ENCODE assay signal across 11 cellular contexts in the genomic region with DNA sequence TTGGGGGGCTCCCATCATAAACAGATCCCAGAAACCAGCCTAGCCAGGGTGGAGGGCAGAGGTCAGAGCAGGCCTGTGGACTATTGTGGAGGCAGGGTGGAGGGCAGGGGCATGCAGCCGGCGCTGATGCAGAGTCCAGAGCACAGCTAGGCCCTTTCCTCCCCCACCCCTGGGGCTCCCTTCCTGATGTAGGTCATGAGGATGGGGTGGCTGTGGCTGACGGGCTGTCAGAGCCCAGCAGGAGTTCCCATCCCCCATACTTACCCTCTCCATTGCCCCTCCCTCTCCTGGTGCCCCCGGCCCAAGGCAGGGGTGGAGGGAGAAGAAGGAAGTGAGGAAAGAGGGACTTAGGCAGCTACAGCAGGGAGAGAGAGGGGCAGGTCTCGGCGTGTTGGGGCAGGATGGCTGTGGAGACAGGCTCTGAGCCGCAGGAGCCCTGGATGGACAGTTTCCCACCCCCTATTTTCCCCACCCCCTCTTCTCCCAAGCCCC. TPM values are rescaled to one million over a fixed set of nuclear protein-coding genes. Genes with fewer than 3 reads are reported as not detected.
A peak's percentile ranks its signal among the peaks of the same experiment; 100 is the strongest.
DNase-seq lines count a peak whose midpoint lies in the region; ATAC-seq and TF ChIP-seq lines count a peak whose summit lies in the region.
"Had no signal": no experiment of that assay in that cellular context is flagged by ENCODE, and none has a peak within 500 bp of the region (broad histone marks: within the 10 kb centered on the region; RNA-seq: fewer than 3 reads in every experiment).

No MANE protein-coding gene starts in this region.

- intact Hi-C loops in CD14-positive monocyte (cut with micrococcal nuclease): loop anchor here in 1 of 2 donors (5.0 kb wide), 1 partner anchor 107 kb away; a partner anchor contains a TSS

- H3K4me1 Mint-ChIP-seq in CD14-positive monocyte: peaks cover 93% of the 10 kb centered on the region
- H3K4me1 Mint-ChIP-seq in IgD-negative memory B cell: peaks cover 22 to 26% (median 23%) of the 10 kb centered on the region in 3 donors
- peaks cover 31% of the 10 kb centered on the region for H3K4me1 Mint-ChIP-seq in activated naive CD8-positive, alpha-beta T cell treated with anti-CD3 and anti-CD28 coated beads, Interleukin-2, amount 10 ng/mL, durations not matched to agents 7 days and 5 days

- H2AFZ ChIP-seq in GM23248: no peak overlapping the region

- peak; percentile 85 for DNase-seq in CD14-positive monocyte (ENCODE audit: low spot score)
- no peak for DNase-seq in activated naive CD8-positive, alpha-beta T cell treated with anti-CD3 and anti-CD28 coated beads, Interleukin-2, amount 10 ng/mL, durations not matched to agents 7 days and 5 days
- DNase-seq in stimulated activated naive CD4-positive, alpha-beta T cell (lab: John Stamatoyannopoulos, UW): no peak
- no peak for DNase-seq in activated effector memory CD4-positive, alpha-beta T cell treated with anti-CD3 and anti-CD28 coated beads, Interleukin-2, amount 50 U/mL, for 16 hours
- DNase-seq in GM23248: no peak
- DNase-seq: activated CD4-positive, alpha-beta T cell treated with anti-CD3 and anti-CD28 coated beads for 4 hours; NCI-H1694 treated with DMSO at 0.1 percent for 48 hours had no signal

- H3K79me2 ChIP-seq in GM23248 (ENCODE audit: insufficient read depth): no peaks in the 10 kb centered on the region

- H3F3A ChIP-seq in GM23248 (ENCODE audit: insufficient read depth): peaks cover 51% of the 10 kb centered on the region

- no peak for ATAC-seq in activated naive CD8-positive, alpha-beta T cell treated with anti-CD3 and anti-CD28 coated beads, Interleukin-2, amount 10 ng/mL, durations not matched to agents 7 days and 5 days (ENCODE audit: low read depth)
- no peak for ATAC-seq in GM18498 (IDR thresholded peaks at IDR 0.05; ENCODE audit: unreplicated experiment)

- WGBS in mesodermal cell (ENCODE audit: insufficient coverage in 2 of 2), 2 experiments: no CpG with 5 or more reads among the region's 7 CpGs
- 84 to 91% methylated on average over 4 to 7 of the region's 7 CpGs for WGBS in GM23248 (ENCODE audit: low coverage in 1 of 2, low lambda C conversion rate in 2 of 2, missing lambda C conversion rate in 2 of 2), 2 experiments

- H3K27ac Mint-ChIP-seq in CD14-positive monocyte (peak overlapping the region; percentile 71 to 96 (median 80)), IgD-negative memory B cell (peak overlapping the region in 2 of 3 donors; percentile 10 to 39)
- H3K27ac Mint-ChIP-seq in activated naive CD8-positive, alpha-beta T cell treated with anti-CD3 and anti-CD28 coated beads, Interleukin-2, amount 10 ng/mL, durations not matched to agents 7 days and 5 days: no peak overlapping the region

- no peak overlapping the region for H3K9ac ChIP-seq in GM23248

- H3K9me2 ChIP-seq in GM23248 (ENCODE audit: insufficient read depth): no peaks in the 10 kb centered on the region

- H3K4me2 ChIP-seq in GM23248 (ENCODE audit: unreplicated experiment): no peak overlapping the region

- H3K4me1 ChIP-seq in mesodermal cell (ENCODE audit: control insufficient read depth, insufficient read depth, low read length, poor library complexity, severe bottlenecking): peaks cover 51% of the 10 kb centered on the region
- no peaks in the 10 kb centered on the region for H3K4me1 ChIP-seq in GM23248 (ENCODE audit: insufficient read depth)

- H3K9me3 Mint-ChIP-seq in CD14-positive monocyte (peaks cover 0 to 1% (median 0%) of the 10 kb centered on the region in 7 donors), IgD-negative memory B cell (no peaks in the 10 kb centered on the region)
- no peaks in the 10 kb centered on the region for H3K9me3 Mint-ChIP-seq in activated naive CD8-positive, alpha-beta T cell treated with anti-CD3 and anti-CD28 coated beads, Interleukin-2, amount 10 ng/mL, durations not matched to agents 7 days and 5 days

- no peak for TF ChIP-seq CTCF in CD14-positive monocyte (IDR thresholded peaks at IDR 0.05)

- no peaks in the 10 kb centered on the region for H3K27me3 ChIP-seq in GM23248 (replicated peaks; ENCODE audit: insufficient read depth)

- H3K36me3 Mint-ChIP-seq in CD14-positive monocyte (peaks cover 20 to 40% of the 10 kb centered on the region in 2 donors), IgD-negative memory B cell (no peaks in the 10 kb centered on the region)
- H3K36me3 Mint-ChIP-seq in activated naive CD8-positive, alpha-beta T cell treated with anti-CD3 and anti-CD28 coated beads, Interleukin-2, amount 10 ng/mL, durations not matched to agents 7 days and 5 days: peaks cover 3% of the 10 kb centered on the region

- H3K4me3 Mint-ChIP-seq in CD14-positive monocyte (peak overlapping the region; percentile 82), IgD-negative memory B cell (peak overlapping the region in 2 of 4 donors; percentile 31 to 77)
- H3K4me3 Mint-ChIP-seq in activated naive CD8-positive, alpha-beta T cell treated with anti-CD3 and anti-CD28 coated beads, Interleukin-2, amount 10 ng/mL, durations not matched to agents 7 days and 5 days: peak overlapping the region; percentile 40

- H3K36me3 ChIP-seq in mesodermal cell (ENCODE audit: control insufficient read depth, insufficient read depth, low read length): peaks cover 27% of the 10 kb centered on the region
- peaks cover 18% of the 10 kb centered on the region for H3K36me3 ChIP-seq in GM23248 (ENCODE audit: low read depth)

- peaks cover 0 to 7% (median 2%) of the 10 kb centered on the region in 3 donors for H3K27me3 Mint-ChIP-seq in CD14-positive monocyte (ENCODE audit: low read depth in 3 of 3)
- H3K27me3 Mint-ChIP-seq in IgD-negative memory B cell: no peaks in the 10 kb centered on the region
- H3K27me3 Mint-ChIP-seq in activated naive CD8-positive, alpha-beta T cell treated with anti-CD3 and anti-CD28 coated beads, Interleukin-2, amount 10 ng/mL, durations not matched to agents 7 days and 5 days: no peaks in the 10 kb centered on the region

- H3K9me3 ChIP-seq in mesodermal cell (ENCODE audit: control insufficient read depth, low read length) (no peaks in the 10 kb centered on the region), GM23248 (ENCODE audit: low read depth) (no peaks in the 10 kb centered on the region)

- H3K4me3 ChIP-seq in mesodermal cell (ENCODE audit: extremely low read depth, insufficient read depth, low read length, poor library complexity, severe bottlenecking) (peak overlapping the region; percentile 48), GM23248 (no peak overlapping the region)

- peak overlapping the region; percentile 16 for H3K27ac ChIP-seq in mesodermal cell (ENCODE audit: low read depth, low read length, severe bottlenecking)
- no peak overlapping the region for H3K27ac ChIP-seq in GM23248

- in situ Hi-C loops in GM23248 (cut with MboI): no loop called here

- POLR2A ChIA-PET in activated naive CD8-positive, alpha-beta T cell treated with anti-CD3 and anti-CD28 coated beads, Interleukin-2, amount 10 ng/mL, durations not matched to agents 7 days and 5 days (lab: Charles Lee): no interaction called here

- H4K20me1 ChIP-seq in GM23248 (ENCODE audit: insufficient read depth): no peaks in the 10 kb centered on the region

RNA-seq across cellular contexts. Expression of a gene that starts 5.7 kb away (rescaled TPM):
- polyA plus RNA-seq in CD14-positive monocyte: 10 to 100 TPM; 53.9 to 78.3 TPM
- polyA plus RNA-seq in IgD-negative memory B cell: 4.2 TPM
- total RNA-seq in activated naive CD8-positive, alpha-beta T cell treated with anti-CD3 and anti-CD28 coated beads, Interleukin-2, amount 10 ng/mL, durations not matched to agents 7 days and 5 days: 1 to 10 TPM; 1.4 to 2.0 TPM
- 24.9 TPM for polyA plus RNA-seq in mesodermal cell (2013, experiment 1 of 2)
- 22.0 TPM for polyA plus RNA-seq in mesodermal cell (2013, experiment 2 of 2)
- total RNA-seq in GM23248 (2014; rRNA removed; shearing (Covaris generic)): 1.6 and 1.8 TPM in 2 replicates
- 2.9 and 3.1 TPM in 2 replicates for polyA plus RNA-seq in GM23248 (2016; fragmentation: Nextera tagmentation; extraction: Ambion mirVana)

RNA-seq across cellular contexts. Expression of a gene that starts 25.9 kb away (rescaled TPM):
- 1 to 10 TPM; 2.4 to 5.6 TPM for polyA plus RNA-seq in CD14-positive monocyte
- polyA plus RNA-seq in IgD-negative memory B cell: not detected
- under 1 TPM; 0.39 to 0.65 TPM for total RNA-seq in activated naive CD8-positive, alpha-beta T cell treated with anti-CD3 and anti-CD28 coated beads, Interleukin-2, amount 10 ng/mL, durations not matched to agents 7 days and 5 days
- 0.26 TPM for polyA plus RNA-seq in mesodermal cell (2013, experiment 1 of 2)
- polyA plus RNA-seq in mesodermal cell (2013, experiment 2 of 2): not detected
- total RNA-seq in GM23248 (2014; rRNA removed; shearing (Covaris generic)): not detected in 2 replicates
- not detected in 2 replicates for polyA plus RNA-seq in GM23248 (2016; fragmentation: Nextera tagmentation; extraction: Ambion mirVana)
- total RNA-seq: dermis microvascular lymphatic vessel endothelial cell had no signal

RNA-seq across cellular contexts. Expression of a gene that starts 28.8 kb away (rescaled TPM):
- polyA plus RNA-seq in CD14-positive monocyte: 10 to 100 TPM; 85.5 to 99.4 TPM
- 1.6 TPM for polyA plus RNA-seq in IgD-negative memory B cell
- total RNA-seq in activated naive CD8-positive, alpha-beta T cell treated with anti-CD3 and anti-CD28 coated beads, Interleukin-2, amount 10 ng/mL, durations not matched to agents 7 days and 5 days: 10 to 100 TPM; 84.5 to 90.6 TPM
- polyA plus RNA-seq in mesodermal cell (2013, experiment 1 of 2): 227 TPM
- 182 TPM for polyA plus RNA-seq in mesodermal cell (2013, experiment 2 of 2)
- total RNA-seq in GM23248 (2014; rRNA removed; shearing (Covaris generic)): 496 and 541 TPM in 2 replicates
- polyA plus RNA-seq in GM23248 (2016; fragmentation: Nextera tagmentation; extraction: Ambion mirVana): 402 and 416 TPM in 2 replicates

Comparison
In these comparisons a context has a peak if more than half of its experiments do, and no peak if none do; other contexts are left out.
1. RNA of a gene that starts 5.7 kb away (polyA plus RNA-seq): 53.9 to 78.3 TPM in CD14-positive monocyte; 4.2 TPM in IgD-negative memory B cell (single experiment) and 2.9 to 3.1 TPM in GM23248; every median in the first group is over 10 times any median in the second.
2. RNA of a gene that starts 28.8 kb away (polyA plus RNA-seq): 402 to 416 TPM in GM23248 and 85.5 to 99.4 TPM in CD14-positive monocyte; 1.6 TPM in IgD-negative memory B cell (single experiment); every median in the first group is over 10 times any median in the second.